ENCODE assay signal across 7 cellular contexts in the genomic region with DNA sequence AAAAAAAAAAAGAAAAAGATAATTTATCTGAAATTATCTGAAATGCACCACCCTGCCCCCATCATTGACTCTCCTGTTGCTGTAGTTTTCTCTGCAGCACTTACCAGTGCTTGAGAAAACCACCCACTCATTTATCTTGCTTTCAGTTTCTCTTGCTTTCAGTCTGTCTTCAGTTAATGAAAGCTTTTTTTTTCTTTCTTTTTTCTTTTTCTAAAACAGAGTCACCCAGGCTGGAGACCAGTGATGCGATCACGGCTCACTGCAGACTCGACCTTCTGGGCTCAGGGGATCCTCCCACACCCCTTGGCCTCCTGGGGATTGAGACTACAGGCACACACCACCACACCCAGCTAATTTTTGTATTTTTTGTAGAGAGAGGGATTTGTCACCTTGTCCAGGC. TPM values are rescaled to one million over a fixed set of nuclear protein-coding genes. Genes with fewer than 3 reads are reported as not detected.
DNase-seq lines count a peak whose midpoint lies in the region; ATAC-seq and TF ChIP-seq lines count a peak whose summit lies in the region.

No MANE protein-coding gene starts in this region.

- intact Hi-C loops in activated CD4-positive, alpha-beta T cell treated with anti-CD3 and anti-CD28 coated beads, Interleukin-2, amount 10 ng/mL, durations not matched to agents 24 days and 14 days (cut with micrococcal nuclease): loop anchor here (1.0 to 10.0 kb wide), 2 partner anchors 21 to 287 kb away; a partner anchor contains a TSS

- H2BK12ac ChIP-seq in mesenchymal stem cell (ENCODE audit: low read length in 2 of 2): no peak overlapping the region

- no peak overlapping the region for H3K18ac ChIP-seq in mesenchymal stem cell (ENCODE audit: low read depth in 1 of 2, low read length in 2 of 2)

- H3K27ac ChIP-seq in mesenchymal stem cell (ENCODE audit: low read length, poor library complexity, severe bottlenecking): no peak overlapping the region

- no peak overlapping the region for H3K14ac ChIP-seq in mesenchymal stem cell (ENCODE audit: low read length in 2 of 2)

- H2AK5ac ChIP-seq in mesenchymal stem cell (ENCODE audit: low read length, severe bottlenecking): no peak overlapping the region

- TF ChIP-seq CTCF in nephron progenitor cell (IDR thresholded peaks at IDR 0.05): no peak

- peaks cover 6 to 13% of the 10 kb centered on the region in 2 experiments for H3K27me3 ChIP-seq in mesenchymal stem cell (ENCODE audit: control insufficient read depth in 1 of 2, insufficient read depth in 1 of 2, low read length in 2 of 2)

- peak overlapping the region; percentile 76 for H3K4me3 Mint-ChIP-seq in activated CD4-positive, alpha-beta T cell treated with anti-CD3 and anti-CD28 coated beads, Interleukin-2, amount 10 ng/mL, durations not matched to agents 24 days and 14 days
- H3K4me3 Mint-ChIP-seq in nephron progenitor cell: no peak overlapping the region

- H3K4me1 Mint-ChIP-seq in activated CD4-positive, alpha-beta T cell treated with anti-CD3 and anti-CD28 coated beads, Interleukin-2, amount 10 ng/mL, durations not matched to agents 24 days and 14 days: peaks cover 23% of the 10 kb centered on the region
- peaks cover 25% of the 10 kb centered on the region for H3K4me1 Mint-ChIP-seq in nephron progenitor cell

- no peaks in the 10 kb centered on the region for H3K9me3 Mint-ChIP-seq in activated CD4-positive, alpha-beta T cell treated with anti-CD3 and anti-CD28 coated beads, Interleukin-2, amount 10 ng/mL, durations not matched to agents 24 days and 14 days
- H3K9me3 Mint-ChIP-seq in nephron progenitor cell: no peaks in the 10 kb centered on the region

- H3K27ac Mint-ChIP-seq in activated CD4-positive, alpha-beta T cell treated with anti-CD3 and anti-CD28 coated beads, Interleukin-2, amount 10 ng/mL, durations not matched to agents 24 days and 14 days: peak overlapping the region; percentile 90
- H3K27ac Mint-ChIP-seq in nephron progenitor cell: no peak overlapping the region

- no peak overlapping the region for H2BK15ac ChIP-seq in mesenchymal stem cell (ENCODE audit: low read depth, poor library complexity, severe bottlenecking)

- no peak overlapping the region for H2BK5ac ChIP-seq in mesenchymal stem cell (ENCODE audit: low read depth, low read length, poor library complexity, severe bottlenecking)

- H3K36me3 ChIP-seq in mesenchymal stem cell (ENCODE audit: control insufficient read depth in 1 of 2, insufficient read depth in 2 of 2, low read depth in 1 of 2, low read length in 2 of 2): no peaks in the 10 kb centered on the region

- peak overlapping the region in 1 of 2 experiments; percentile 41 for H3K4me3 ChIP-seq in mesenchymal stem cell (ENCODE audit: insufficient read depth in 1 of 2, low read depth in 1 of 2, low read length in 2 of 2)

- H3K4me1 ChIP-seq in mesenchymal stem cell (ENCODE audit: control insufficient read depth, insufficient read depth, low read depth, low read length): peaks cover 12% of the 10 kb centered on the region

- DNase-seq in activated CD4-positive, alpha-beta T cell treated with anti-CD3 and anti-CD28 coated beads, Interleukin-2, amount 10 ng/mL, durations not matched to agents 24 days and 14 days: peak; percentile 83
- peak; percentile 58 for DNase-seq in mesenchymal stem cell
- DNase-seq in nephron progenitor cell: no peak
- DNase-seq in DMS 273 (lab: John Stamatoyannopoulos, UW; ENCODE audit: unreplicated experiment): no peak
- no peak for DNase-seq in NCI-H774 (lab: John Stamatoyannopoulos, UW)

- H3K79me1 ChIP-seq in mesenchymal stem cell (replicated peaks; ENCODE audit: low read length, poor library complexity, severe bottlenecking): no peaks in the 10 kb centered on the region

- peak overlapping the region; percentile 75 for H3K9ac ChIP-seq in mesenchymal stem cell (ENCODE audit: low read length)

- no peaks in the 10 kb centered on the region for H3K27me3 Mint-ChIP-seq in activated CD4-positive, alpha-beta T cell treated with anti-CD3 and anti-CD28 coated beads, Interleukin-2, amount 10 ng/mL, durations not matched to agents 24 days and 14 days
- peaks cover 78% of the 10 kb centered on the region for H3K27me3 Mint-ChIP-seq in nephron progenitor cell (ENCODE audit: low read depth, poor library complexity)

- no peak overlapping the region for H4K91ac ChIP-seq in mesenchymal stem cell (ENCODE audit: low read length)

- no peak overlapping the region for H2BK120ac ChIP-seq in mesenchymal stem cell (ENCODE audit: low read depth, low read length)

- peak overlapping the region in 1 of 2 experiments; percentile 10 for H3K4ac ChIP-seq in mesenchymal stem cell (ENCODE audit: low read depth in 1 of 2, low read length in 2 of 2)

- H2AFZ ChIP-seq in mesenchymal stem cell (ENCODE audit: low read depth, low read length): no peak overlapping the region

- no peak overlapping the region for H3K23ac ChIP-seq in mesenchymal stem cell (ENCODE audit: low read length in 2 of 2)

- no peaks in the 10 kb centered on the region for H3K36me3 Mint-ChIP-seq in activated CD4-positive, alpha-beta T cell treated with anti-CD3 and anti-CD28 coated beads, Interleukin-2, amount 10 ng/mL, durations not matched to agents 24 days and 14 days (ENCODE audit: low read depth)
- H3K36me3 Mint-ChIP-seq in nephron progenitor cell (ENCODE audit: low read depth): no peaks in the 10 kb centered on the region

- 61% methylated on average over 3 of the region's 3 CpGs for WGBS in mesenchymal stem cell

- ATAC-seq in GM19328 (IDR thresholded peaks at IDR 0.05; ENCODE audit: unreplicated experiment) (peak; percentile 77), HG03103 (IDR thresholded peaks at IDR 0.05; ENCODE audit: low read depth, unreplicated experiment) (peak; percentile 56)

- no peaks in the 10 kb centered on the region for H3K9me3 ChIP-seq in mesenchymal stem cell (ENCODE audit: control insufficient read depth, low read length)

- H3K4me2 ChIP-seq in mesenchymal stem cell (ENCODE audit: low read length, poor library complexity, severe bottlenecking): no peak overlapping the region

- H4K8ac ChIP-seq in mesenchymal stem cell (ENCODE audit: low read length): no peak overlapping the region

RNA-seq across cellular contexts. Expression of a gene that starts 4.3 kb away (rescaled TPM):
- 8.2 and 9.5 TPM in 2 replicates for total RNA-seq in activated CD4-positive, alpha-beta T cell treated with anti-CD3 and anti-CD28 coated beads, Interleukin-2, amount 10 ng/mL, durations not matched to agents 24 days and 14 days
- polyA plus RNA-seq in mesenchymal stem cell (2013, experiment 1 of 2): 13.7 TPM
- 13.5 TPM for polyA plus RNA-seq in mesenchymal stem cell (2013, experiment 2 of 2)

RNA-seq across cellular contexts. Expression of a gene that starts 15.5 kb away (rescaled TPM):
- total RNA-seq in activated CD4-positive, alpha-beta T cell treated with anti-CD3 and anti-CD28 coated beads, Interleukin-2, amount 10 ng/mL, durations not matched to agents 24 days and 14 days: 5.2 and 7.1 TPM in 2 replicates
- polyA plus RNA-seq in mesenchymal stem cell (2013, experiment 1 of 2): 6.7 TPM
- polyA plus RNA-seq in mesenchymal stem cell (2013, experiment 2 of 2): 6.6 TPM

RNA-seq across cellular contexts. Expression of a gene that starts 22.7 kb away (rescaled TPM):
- total RNA-seq in activated CD4-positive, alpha-beta T cell treated with anti-CD3 and anti-CD28 coated beads, Interleukin-2, amount 10 ng/mL, durations not matched to agents 24 days and 14 days: 71.9 and 74.2 TPM in 2 replicates
- polyA plus RNA-seq in mesenchymal stem cell (2013, experiment 1 of 2): 70.5 TPM
- 70.0 TPM for polyA plus RNA-seq in mesenchymal stem cell (2013, experiment 2 of 2)

RNA-seq across cellular contexts. Expression of a gene that starts 43.1 kb away (rescaled TPM):
- not detected in 2 replicates for total RNA-seq in activated CD4-positive, alpha-beta T cell treated with anti-CD3 and anti-CD28 coated beads, Interleukin-2, amount 10 ng/mL, durations not matched to agents 24 days and 14 days
- 25.1 TPM for polyA plus RNA-seq in mesenchymal stem cell (2013, experiment 1 of 2)
- 26.5 TPM for polyA plus RNA-seq in mesenchymal stem cell (2013, experiment 2 of 2)

RNA-seq across cellular contexts. Expression of a gene that starts 52.8 kb away (rescaled TPM):
- total RNA-seq in activated CD4-positive, alpha-beta T cell treated with anti-CD3 and anti-CD28 coated beads, Interleukin-2, amount 10 ng/mL, durations not matched to agents 24 days and 14 days: 39.7 and 41.6 TPM in 2 replicates
- polyA plus RNA-seq in mesenchymal stem cell (2013, experiment 1 of 2): 18.8 TPM
- polyA plus RNA-seq in mesenchymal stem cell (2013, experiment 2 of 2): 18.9 TPM

Comparison
In these comparisons a context has a peak if more than half of its experiments do, and no peak if none do; other contexts are left out.
1. DNase-seq: peak in activated CD4-positive, alpha-beta T cell treated with anti-CD3 and anti-CD28 coated beads, Interleukin-2, amount 10 ng/mL, durations not matched to agents 24 days and 14 days (single experiment) and mesenchymal stem cell (single experiment); none in nephron progenitor cell (single experiment), DMS 273 (single experiment) and NCI-H774 (single experiment).